ENCODE assay signal across 15 cellular contexts in genomic region chr5:136309932-136310598, GRCh38. TPM values are rescaled to one million over a fixed set of nuclear protein-coding genes. Genes with fewer than 3 reads are reported as not detected.
DNase-seq lines count a peak whose midpoint lies in the region; ATAC-seq, FAIRE-seq and TF ChIP-seq lines count a peak whose summit lies in the region.
"Had no signal": no experiment of that assay in that cellular context is flagged by ENCODE, and none has a peak within 500 bp of the region (broad histone marks: within the 10 kb centered on the region; RNA-seq: fewer than 3 reads in every experiment).

No MANE protein-coding gene starts in this region.

- H3K4me1 Mint-ChIP-seq in glutamatergic neuron (ENCODE audit: low read depth, unreplicated experiment): no peaks in the 10 kb centered on the region
- H3K4me1 Mint-ChIP-seq: activated naive CD4-positive, alpha-beta T cell treated with anti-CD3 and anti-CD28 coated beads, Interleukin-2, amount 10 ng/mL, durations not matched to agents 7 days and 5 days had no signal

- no peak for TF ChIP-seq CTCF in glutamatergic neuron (IDR thresholded peaks at IDR 0.05; ENCODE audit: partially characterized antibody, unreplicated experiment)

- ATAC-seq in HG02623 (IDR thresholded peaks at IDR 0.05; ENCODE audit: unreplicated experiment) (peak; percentile 98), HG03439 (IDR thresholded peaks at IDR 0.05; ENCODE audit: unreplicated experiment) (peak; percentile 87)
- ATAC-seq: activated CD4-positive, CD25-positive, alpha-beta regulatory T cell treated with anti-CD3 and anti-CD28 coated beads, Interleukin-2, amount 50 U/mL, for 24 hours; gastroesophageal sphincter had no signal

- H3K4me3 Mint-ChIP-seq in glutamatergic neuron (ENCODE audit: unreplicated experiment): no peak overlapping the region
- H3K4me3 Mint-ChIP-seq: activated naive CD4-positive, alpha-beta T cell treated with anti-CD3 and anti-CD28 coated beads, Interleukin-2, amount 10 ng/mL, durations not matched to agents 7 days and 5 days had no signal

- no peaks in the 10 kb centered on the region for H3K9me3 Mint-ChIP-seq in glutamatergic neuron (ENCODE audit: unreplicated experiment)
- H3K9me3 Mint-ChIP-seq: activated naive CD4-positive, alpha-beta T cell treated with anti-CD3 and anti-CD28 coated beads, Interleukin-2, amount 10 ng/mL, durations not matched to agents 7 days and 5 days had no signal

- H3K27me3 Mint-ChIP-seq in glutamatergic neuron (ENCODE audit: unreplicated experiment): no peaks in the 10 kb centered on the region
- H3K27me3 Mint-ChIP-seq: activated naive CD4-positive, alpha-beta T cell treated with anti-CD3 and anti-CD28 coated beads, Interleukin-2, amount 10 ng/mL, durations not matched to agents 7 days and 5 days had no signal

- H3K27ac Mint-ChIP-seq in glutamatergic neuron (ENCODE audit: unreplicated experiment): no peak overlapping the region
- H3K27ac Mint-ChIP-seq: activated naive CD4-positive, alpha-beta T cell treated with anti-CD3 and anti-CD28 coated beads, Interleukin-2, amount 10 ng/mL, durations not matched to agents 7 days and 5 days had no signal

- H3K36me3 Mint-ChIP-seq in glutamatergic neuron (ENCODE audit: unreplicated experiment): no peaks in the 10 kb centered on the region
- H3K36me3 Mint-ChIP-seq: activated naive CD4-positive, alpha-beta T cell treated with anti-CD3 and anti-CD28 coated beads, Interleukin-2, amount 10 ng/mL, durations not matched to agents 7 days and 5 days had no signal

- peak; percentile 54 for FAIRE-seq in GM19239 (lab: Jason Lieb, UNC)

- peak; percentile 5 for DNase-seq in CD1c-positive myeloid dendritic cell (ENCODE audit: extremely low spot score)
- peak; percentile 10 for DNase-seq in GM19239 (ENCODE audit: insufficient read length, low spot score)
- no peak for DNase-seq in COLO668 (lab: John Stamatoyannopoulos, UW; ENCODE audit: unreplicated experiment)
- no peak for DNase-seq in NCI-H1105 (lab: John Stamatoyannopoulos, UW)
- DNase-seq in DMS153 (lab: John Stamatoyannopoulos, UW): no peak
- no peak for DNase-seq in glutamatergic neuron
- DNase-seq: activated naive CD4-positive, alpha-beta T cell treated with anti-CD3 and anti-CD28 coated beads, Interleukin-2, amount 10 ng/mL, durations not matched to agents 7 days and 5 days; NCI-H146 had no signal

RNA-seq across cellular contexts. Expression of gene TRPC7, which starts 55.3 kb away (rescaled TPM):
- total RNA-seq in glutamatergic neuron (ENCODE audit: unreplicated experiment): not detected
- total RNA-seq: A673, gastroesophageal sphincter, lower leg skin, ureter had no signal

Comparison
In these comparisons a context has a peak if more than half of its experiments do, and no peak if none do; other contexts are left out.
1. DNase-seq: peak in CD1c-positive myeloid dendritic cell (single experiment) and GM19239 (single experiment); none in COLO668 (single experiment), NCI-H1105 (single experiment), DMS153 (single experiment) and glutamatergic neuron (single experiment).